ENCODE assay signal across 33 cellular contexts in the genomic region with DNA sequence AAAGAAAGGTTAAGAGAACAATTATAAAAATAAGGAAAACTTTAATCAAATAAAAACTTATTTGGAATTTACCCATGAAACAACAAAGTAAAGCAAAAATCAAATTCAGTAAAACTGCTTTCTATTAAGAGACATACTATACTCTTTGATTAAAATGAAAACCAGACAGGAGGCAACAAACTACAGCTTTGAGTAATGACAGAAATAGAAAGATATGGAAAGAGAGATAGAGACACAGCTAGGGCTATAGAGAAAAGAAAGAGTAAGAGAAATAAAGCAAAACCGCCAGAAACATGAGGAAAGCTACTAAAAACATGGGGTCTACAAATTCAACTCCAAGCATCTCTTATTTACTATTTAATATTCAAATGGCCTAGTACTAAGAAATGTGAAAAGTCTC.
"Had no signal": no experiment of that assay in that cellular context is flagged by ENCODE, and none has a peak within 500 bp of the region (broad histone marks: within the 10 kb centered on the region; RNA-seq: fewer than 3 reads in every experiment).

No MANE protein-coding gene starts in this region.

- DNase-seq: activated B cell treated with CpG ODN at 0.5 μM for 24 hours; activated CD4-positive, alpha-beta memory T cell treated with anti-CD3 and anti-CD28 coated beads, Interleukin-2, amount 10 ng/mL, durations not matched to agents 7 days and 5 days; activated CD4-positive, alpha-beta T cell treated with anti-CD3 and anti-CD28 coated beads for 4 hours; activated CD4-positive, alpha-beta T cell treated with anti-CD3 and anti-CD28 coated beads, Interleukin-2, amount 50 U/mL, for 1 hour; activated CD4-positive, CD25-positive, alpha-beta regulatory T cell treated with anti-CD3 and anti-CD28 coated beads, Interleukin-2, amount 50 U/mL, for 72 hours; activated CD8-positive, alpha-beta memory T cell treated with anti-CD3 and anti-CD28 coated beads for 24 hours; activated CD8-positive, alpha-beta memory T cell treated with anti-CD3 and anti-CD28 coated beads, Interleukin-2, amount 10 ng/mL, durations not matched to agents 7 days and 5 days; activated CD8-positive, alpha-beta memory T cell treated with anti-CD3 and anti-CD28 coated beads, Interleukin-2, amount 50 U/mL, for 48 hours; activated effector memory CD4-positive, alpha-beta T cell treated with anti-CD3 and anti-CD28 coated beads, Interleukin-2, amount 50 U/mL, for 16 hours; activated naive CD4-positive, alpha-beta T cell; activated T-cell treated with anti-CD3 and anti-CD28 coated beads, Interleukin-2, amount 50 U/mL, for 72 hours; anterior cingulate cortex; central memory CD4-positive, alpha-beta T cell; NCI-H1092 treated with DMSO at 0.1 percent for 48 hours; NCI-H1417; NCI-H146; NCI-H187; NCI-H2029 treated with DMSO at 0.1 percent for 48 hours; NCI-H2107; NCI-H2171; NCI-H510A; NCI-H526; NCI-H748 treated with DMSO at 0.1 percent for 48 hours; NK-92 treated with Interleukin-12 subunit alpha and Interleukin-12 subunit beta, amount 100 ng/mL, for 24 hours; PC-3; Peyer's patch; RPMI8226; SW 1271 had no signal

- H3K4me1 Mint-ChIP-seq: activated B cell treated with CpG ODN at 0.5 μM for 24 hours; activated T-helper 17 cell treated with anti-CD3 and anti-CD28 coated beads, Interleukin-2, amount 50 U/mL, for 72 hours had no signal

- H3K27ac Mint-ChIP-seq: activated B cell treated with CpG ODN at 0.5 μM for 24 hours; activated CD4-positive, alpha-beta memory T cell treated with anti-CD3 and anti-CD28 coated beads, Interleukin-2, amount 10 ng/mL, durations not matched to agents 7 days and 5 days; activated CD8-positive, alpha-beta memory T cell treated with anti-CD3 and anti-CD28 coated beads, Interleukin-2, amount 10 ng/mL, durations not matched to agents 7 days and 5 days; activated naive CD4-positive, alpha-beta T cell treated with anti-CD3 and anti-CD28 coated beads, Interleukin-2, amount 50 U/mL, for 72 hours; activated T-cell treated with anti-CD3 and anti-CD28 coated beads, Interleukin-2, amount 50 U/mL, for 72 hours; activated T-helper 17 cell treated with anti-CD3 and anti-CD28 coated beads, Interleukin-2, amount 50 U/mL, for 72 hours; T-helper 2 cell treated with Interferon-gamma antibody and Interleukin-4, amounts not matched to agents 5 μg/mL and 100 μg/mL, for 36 hours had no signal

- H3K4me3 Mint-ChIP-seq: activated B cell treated with CpG ODN at 0.5 μM for 24 hours; activated CD4-positive, alpha-beta memory T cell treated with anti-CD3 and anti-CD28 coated beads, Interleukin-2, amount 10 ng/mL, durations not matched to agents 7 days and 5 days; activated CD8-positive, alpha-beta memory T cell treated with anti-CD3 and anti-CD28 coated beads, Interleukin-2, amount 10 ng/mL, durations not matched to agents 7 days and 5 days; activated T-cell treated with anti-CD3 and anti-CD28 coated beads, Interleukin-2, amount 50 U/mL, for 72 hours; activated T-helper 17 cell treated with anti-CD3 and anti-CD28 coated beads, Interleukin-2, amount 50 U/mL, for 72 hours; brain; T-helper 2 cell treated with Interferon-gamma antibody and Interleukin-4, amounts not matched to agents 5 μg/mL and 100 μg/mL, for 36 hours had no signal

- H3K9me3 Mint-ChIP-seq: activated B cell treated with CpG ODN at 0.5 μM for 24 hours; activated CD4-positive, alpha-beta memory T cell treated with anti-CD3 and anti-CD28 coated beads, Interleukin-2, amount 10 ng/mL, durations not matched to agents 7 days and 5 days; activated naive CD4-positive, alpha-beta T cell treated with anti-CD3 and anti-CD28 coated beads, Interleukin-2, amount 50 U/mL, for 72 hours; activated T-cell treated with anti-CD3 and anti-CD28 coated beads, Interleukin-2, amount 50 U/mL, for 72 hours; activated T-helper 17 cell treated with anti-CD3 and anti-CD28 coated beads, Interleukin-2, amount 50 U/mL, for 72 hours; brain; T-helper 2 cell treated with Interferon-gamma antibody and Interleukin-4, amounts not matched to agents 5 μg/mL and 100 μg/mL, for 36 hours had no signal

- H3K27ac ChIP-seq: Peyer's patch, VCaP had no signal

- H3K27me3 Mint-ChIP-seq: activated B cell treated with CpG ODN at 0.5 μM for 24 hours; activated CD4-positive, alpha-beta memory T cell treated with anti-CD3 and anti-CD28 coated beads, Interleukin-2, amount 10 ng/mL, durations not matched to agents 7 days and 5 days; activated CD8-positive, alpha-beta memory T cell treated with anti-CD3 and anti-CD28 coated beads, Interleukin-2, amount 10 ng/mL, durations not matched to agents 7 days and 5 days; activated T-helper 17 cell treated with anti-CD3 and anti-CD28 coated beads, Interleukin-2, amount 50 U/mL, for 72 hours; brain had no signal

- H3K4me1 ChIP-seq: Peyer's patch had no signal

- ATAC-seq: activated CD8-positive, alpha-beta memory T cell treated with anti-CD3 and anti-CD28 coated beads, Interleukin-2, amount 10 ng/mL, durations not matched to agents 7 days and 5 days; activated naive CD4-positive, alpha-beta T cell treated with anti-CD3 and anti-CD28 coated beads, Interleukin-2, amount 50 U/mL, for 72 hours; activated T-cell treated with anti-CD3 and anti-CD28 coated beads, Interleukin-2, amount 50 U/mL, for 72 hours; activated T-helper 17 cell treated with anti-CD3 and anti-CD28 coated beads, Interleukin-2, amount 50 U/mL, for 72 hours; PC-3 had no signal

- H3K27me3 ChIP-seq: Peyer's patch had no signal

- H3K4me3 ChIP-seq: Peyer's patch had no signal

- H3K9me3 ChIP-seq: Peyer's patch had no signal
